In genomic region chr2:137724879-137725278, GRCh38 we compare ENCODE assay signal across 25 cellular contexts.
"Had no signal": no experiment of that assay in that cellular context is flagged by ENCODE, and none has a peak within 500 bp of the region (broad histone marks: within the 10 kb centered on the region; RNA-seq: fewer than 3 reads in every experiment).

No MANE protein-coding gene starts in this region.

- H3K4me3 ChIP-seq: esophagus squamous epithelium, gastrocnemius medialis, heart right ventricle, left lung, lower lobe of right lung had no signal

- H3K27ac ChIP-seq: epithelial cell of prostate, esophagus squamous epithelium, gastrocnemius medialis, heart right ventricle, left lung, lower lobe of right lung had no signal

- ATAC-seq: effector memory CD8-positive, alpha-beta T cell; esophagus mucosa; gastrocnemius medialis; heart right ventricle; left cardiac atrium; left lung; left ventricle myocardium superior; lower lobe of right lung had no signal

- H3K36me3 ChIP-seq: esophagus squamous epithelium, gastrocnemius medialis, heart right ventricle, left lung, lower lobe of right lung had no signal

- FAIRE-seq: colon, endometrium, islet of Langerhans, keratinocyte had no signal

- H3K9me3 ChIP-seq: esophagus squamous epithelium, gastrocnemius medialis, lower lobe of right lung had no signal

- DNase-seq: cortex of kidney; effector CD8-positive, alpha-beta T cell; effector memory CD8-positive, alpha-beta T cell; endodermal cell; erythroblast; esophagus squamous epithelium; foreskin fibroblast; foreskin melanocyte; gastrocnemius medialis; glutamatergic neuron; head of caudate nucleus; heart right ventricle; hippocampal formation; left cardiac atrium; left lung; left ventricle myocardium superior; lower lobe of right lung; mesenchymal stem cell; midbrain had no signal

- H3K4me1 ChIP-seq: esophagus squamous epithelium, gastrocnemius medialis, heart right ventricle, left lung, lower lobe of right lung had no signal

- H3K27me3 ChIP-seq: esophagus squamous epithelium, gastrocnemius medialis, heart right ventricle, left lung had no signal
